In the genomic region with DNA sequence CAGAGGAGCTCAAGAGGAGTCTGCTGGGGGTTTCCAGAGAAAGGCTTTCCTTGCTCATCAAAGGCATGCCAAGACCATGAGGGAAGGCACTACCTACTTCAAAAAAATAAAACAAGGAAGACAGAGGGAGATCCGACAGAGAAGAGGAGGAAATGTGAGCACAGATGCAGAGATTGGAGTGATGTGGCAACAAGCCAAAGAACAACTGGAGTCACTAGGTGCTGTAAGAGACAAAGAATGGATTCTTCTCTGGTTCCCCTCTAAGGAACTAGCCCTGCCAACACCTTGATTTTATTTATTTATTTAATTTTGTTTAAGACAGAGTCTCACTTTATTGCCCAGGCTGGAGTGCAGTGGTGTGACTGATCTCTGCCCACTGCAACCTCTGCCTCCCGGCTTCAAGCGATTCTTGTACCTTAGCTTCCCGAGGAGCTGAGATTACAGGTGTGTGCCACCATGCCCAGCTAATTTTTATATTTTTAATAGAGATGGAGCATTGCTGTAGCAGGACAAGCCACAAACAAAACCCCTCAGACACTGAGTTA, we compare ENCODE assay signal across 35 cellular contexts. TPM values are rescaled to one million over a fixed set of nuclear protein-coding genes. Genes with fewer than 3 reads are reported as not detected.
"Had no signal": no experiment of that assay in that cellular context is flagged by ENCODE, and none has a peak within 500 bp of the region (broad histone marks: within the 10 kb centered on the region; RNA-seq: fewer than 3 reads in every experiment).

No MANE protein-coding gene starts in this region.

- H3K9me3 Mint-ChIP-seq: activated CD4-positive, alpha-beta memory T cell treated with anti-CD3 and anti-CD28 coated beads, Interleukin-2, amount 10 ng/mL, durations not matched to agents 7 days and 5 days; activated naive CD4-positive, alpha-beta T cell treated with anti-CD3 and anti-CD28 coated beads, Interleukin-2, amount 10 ng/mL, durations not matched to agents 7 days and 5 days; activated naive CD8-positive, alpha-beta T cell treated with anti-CD3 and anti-CD28 coated beads for 36 hours; central memory CD8-positive, alpha-beta T cell had no signal

- H3K4me2 ChIP-seq: KMS-11 had no signal

- H3K36me3 ChIP-seq: brain microvascular endothelial cell, WERI-Rb-1 had no signal

- H3K27me3 ChIP-seq: brain microvascular endothelial cell had no signal

- H3K9ac ChIP-seq: KMS-11 had no signal

- H3K27ac ChIP-seq: brain microvascular endothelial cell, KMS-11, WERI-Rb-1 had no signal

- DNase-seq: activated CD4-positive, alpha-beta memory T cell treated with anti-CD3 and anti-CD28 coated beads, Interleukin-2, amount 10 ng/mL, durations not matched to agents 7 days and 5 days; activated CD4-positive, alpha-beta T cell treated with anti-CD3 and anti-CD28 coated beads for 1 hour; activated CD4-positive, alpha-beta T cell treated with anti-CD3 and anti-CD28 coated beads for 48 hours; activated CD4-positive, CD25-positive, alpha-beta regulatory T cell; activated CD8-positive, alpha-beta memory T cell treated with anti-CD3 and anti-CD28 coated beads for 24 hours; activated CD8-positive, alpha-beta memory T cell treated with anti-CD3 and anti-CD28 coated beads, Interleukin-2, amount 10 ng/mL, durations not matched to agents 7 days and 5 days; activated CD8-positive, alpha-beta memory T cell treated with anti-CD3 and anti-CD28 coated beads, Interleukin-2, amount 50 U/mL, for 48 hours; activated effector memory CD4-positive, alpha-beta T cell treated with Interleukin-2 at 50 U/mL for 16 hours; activated naive CD4-positive, alpha-beta T cell treated with anti-CD3 and anti-CD28 coated beads, Interleukin-2, amount 10 ng/mL, durations not matched to agents 7 days and 5 days; activated naive CD8-positive, alpha-beta T cell treated with anti-CD3 and anti-CD28 coated beads for 36 hours; activated T-cell treated with anti-CD3 and anti-CD28 coated beads, Interleukin-2, amount 50 U/mL, for 48 hours; amniotic stem cell; aorta; brain microvascular endothelial cell; MM.1S; MV-4-11; NCI-H1092; NCI-H1436 treated with DMSO at 0.1 percent for 48 hours; NCI-H187; NCI-H2029 treated with DMSO at 0.1 percent for 48 hours; NCI-H2107; NCI-H226; NCI-H446 treated with DMSO at 0.1 percent for 48 hours; NCI-H524 treated with DMSO at 0.1 percent for 48 hours; NK-92 treated with Interleukin-12 subunit alpha and Interleukin-12 subunit beta, amount 100 ng/mL, for 24 hours; Right ventricle myocardium superior; SW 1271; T-helper 1 cell; T-helper 2 cell; T1000; WERI-Rb-1 had no signal

- ATAC-seq: activated CD8-positive, alpha-beta memory T cell treated with anti-CD3 and anti-CD28 coated beads, Interleukin-2, amount 10 ng/mL, durations not matched to agents 7 days and 5 days had no signal

- H3K27me3 Mint-ChIP-seq: activated naive CD8-positive, alpha-beta T cell treated with anti-CD3 and anti-CD28 coated beads for 36 hours had no signal

- H3K27ac Mint-ChIP-seq: activated CD4-positive, alpha-beta memory T cell treated with anti-CD3 and anti-CD28 coated beads, Interleukin-2, amount 10 ng/mL, durations not matched to agents 7 days and 5 days; activated CD8-positive, alpha-beta memory T cell treated with anti-CD3 and anti-CD28 coated beads, Interleukin-2, amount 10 ng/mL, durations not matched to agents 7 days and 5 days; activated naive CD4-positive, alpha-beta T cell treated with anti-CD3 and anti-CD28 coated beads, Interleukin-2, amount 10 ng/mL, durations not matched to agents 7 days and 5 days; activated naive CD8-positive, alpha-beta T cell treated with anti-CD3 and anti-CD28 coated beads for 36 hours had no signal

- H3K36me3 Mint-ChIP-seq: activated CD8-positive, alpha-beta memory T cell treated with anti-CD3 and anti-CD28 coated beads, Interleukin-2, amount 10 ng/mL, durations not matched to agents 7 days and 5 days; activated naive CD4-positive, alpha-beta T cell treated with anti-CD3 and anti-CD28 coated beads, Interleukin-2, amount 10 ng/mL, durations not matched to agents 7 days and 5 days; activated naive CD8-positive, alpha-beta T cell treated with anti-CD3 and anti-CD28 coated beads for 36 hours had no signal

- H3K4me1 Mint-ChIP-seq: activated CD4-positive, alpha-beta memory T cell treated with anti-CD3 and anti-CD28 coated beads, Interleukin-2, amount 10 ng/mL, durations not matched to agents 7 days and 5 days; activated CD8-positive, alpha-beta memory T cell treated with anti-CD3 and anti-CD28 coated beads, Interleukin-2, amount 10 ng/mL, durations not matched to agents 7 days and 5 days; activated naive CD4-positive, alpha-beta T cell treated with anti-CD3 and anti-CD28 coated beads, Interleukin-2, amount 10 ng/mL, durations not matched to agents 7 days and 5 days; central memory CD8-positive, alpha-beta T cell had no signal

- H3K4me3 Mint-ChIP-seq: activated CD4-positive, alpha-beta memory T cell treated with anti-CD3 and anti-CD28 coated beads, Interleukin-2, amount 10 ng/mL, durations not matched to agents 7 days and 5 days; activated CD8-positive, alpha-beta memory T cell treated with anti-CD3 and anti-CD28 coated beads, Interleukin-2, amount 10 ng/mL, durations not matched to agents 7 days and 5 days; activated naive CD4-positive, alpha-beta T cell treated with anti-CD3 and anti-CD28 coated beads, Interleukin-2, amount 10 ng/mL, durations not matched to agents 7 days and 5 days; activated naive CD8-positive, alpha-beta T cell treated with anti-CD3 and anti-CD28 coated beads for 36 hours; central memory CD8-positive, alpha-beta T cell had no signal

RNA-seq across cellular contexts. Expression of a gene that starts 39.2 kb away (rescaled TPM):
- total RNA-seq: Right ventricle myocardium superior had no signal

RNA-seq across cellular contexts. Expression of a gene that starts 56.4 kb away (rescaled TPM):
- total RNA-seq: activated CD4-positive, alpha-beta memory T cell treated with anti-CD3 and anti-CD28 coated beads, Interleukin-2, amount 10 ng/mL, durations not matched to agents 7 days and 5 days; activated CD8-positive, alpha-beta memory T cell treated with anti-CD3 and anti-CD28 coated beads, Interleukin-2, amount 10 ng/mL, durations not matched to agents 7 days and 5 days; activated naive CD8-positive, alpha-beta T cell treated with anti-CD3 and anti-CD28 coated beads for 36 hours; LHCN-M2; OCI-LY7 had no signal
